8 cellular contexts compared by ENCODE assay signal in the genomic region with DNA sequence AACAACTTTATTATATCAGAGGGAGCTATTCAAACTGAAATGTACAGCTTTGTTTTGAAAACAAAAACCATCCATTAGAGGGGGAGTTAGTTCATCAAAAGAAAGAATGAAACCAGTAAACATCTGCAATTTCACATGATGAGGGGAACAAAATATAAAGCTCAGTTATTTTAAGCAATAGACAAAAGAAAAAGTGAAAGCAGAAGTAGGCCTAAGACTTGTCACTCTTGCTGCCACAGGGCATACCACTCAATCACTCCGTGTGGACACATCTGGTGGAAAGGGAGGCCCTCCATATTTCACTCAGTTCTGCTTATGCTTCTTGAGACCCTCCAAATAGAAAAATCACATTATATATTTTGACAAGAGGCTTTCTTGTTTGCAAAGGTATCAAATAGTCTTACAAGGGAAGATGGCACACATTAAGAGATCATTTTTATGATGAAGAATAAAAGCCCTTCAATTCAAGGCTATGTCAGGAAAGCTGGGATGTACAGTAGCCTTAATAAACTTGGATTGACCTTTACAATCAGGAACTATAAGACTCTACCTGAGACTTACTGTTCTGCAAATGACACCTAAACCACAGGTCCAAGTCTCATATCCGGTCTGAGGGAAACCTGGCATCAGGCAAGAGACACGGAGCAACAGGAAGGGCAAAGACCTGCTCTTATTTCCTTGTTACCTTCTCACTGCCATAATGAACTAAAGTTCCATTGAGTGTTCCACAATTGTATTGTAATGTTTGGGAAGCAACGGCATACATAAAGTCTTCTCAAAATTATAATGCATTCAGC.
A peak's percentile ranks its signal among the peaks of the same experiment; 100 is the strongest.
DNase-seq lines count a peak whose midpoint lies in the region; ATAC-seq lines count a peak whose summit lies in the region.

No MANE protein-coding gene starts in this region.

- H3K4me3 Mint-ChIP-seq in naive thymus-derived CD4-positive, alpha-beta T cell: peak overlapping the region in 9 of 10 donors; percentile 14 to 78 (median 69)

- H3K9me3 ChIP-seq in naive thymus-derived CD4-positive, alpha-beta T cell (ENCODE audit: control insufficient read depth in 2 of 3, low read length in 3 of 3): no peaks in the 10 kb centered on the region

- peak; percentile 94 for ATAC-seq in GM18907 (IDR thresholded peaks at IDR 0.05; ENCODE audit: unreplicated experiment)
- ATAC-seq in HG02571 (IDR thresholded peaks at IDR 0.05; ENCODE audit: unreplicated experiment): peak; percentile 93
- peak; percentile 69 for ATAC-seq in naive thymus-derived CD4-positive, alpha-beta T cell
- ATAC-seq in left cardiac atrium: no peak

- no peaks in the 10 kb centered on the region for H3K36me3 Mint-ChIP-seq in naive thymus-derived CD4-positive, alpha-beta T cell

- peaks cover 0 to 4% (median 0%) of the 10 kb centered on the region in 5 donors for H3K27me3 Mint-ChIP-seq in naive thymus-derived CD4-positive, alpha-beta T cell

- peak; percentile 9 for DNase-seq in KBM-7
- DNase-seq in naive thymus-derived CD4-positive, alpha-beta T cell: peak in 1 of 9 donors; percentile 4
- DNase-seq in left cardiac atrium: no peak
- no peak for DNase-seq in substantia nigra (lab: John Stamatoyannopoulos, UW)
- DNase-seq in SW 1271 (lab: John Stamatoyannopoulos, UW): no peak
- no peak for DNase-seq in NCI-H226

- CTCF ChIA-PET in naive thymus-derived CD4-positive, alpha-beta T cell (lab: Charles Lee): interaction anchor here (0.5 to 1.7 kb wide), 3 partner anchors 41 to 386 kb away, joined by 3 to 4 read pairs (median 3); no protein-coding TSS in a partner anchor

- intact Hi-C loops in naive thymus-derived CD4-positive, alpha-beta T cell (cut with micrococcal nuclease): loop anchor here in 1 of 2 donors (1.0 to 5.0 kb wide), 4 partner anchors 8 to 541 kb away; partner anchors contain the start of gene CAND1
- intact Hi-C loops in left cardiac atrium (cut with DNase I): no loop called here

- H3K27ac ChIP-seq in naive thymus-derived CD4-positive, alpha-beta T cell (ENCODE audit: low read depth, low read length): peak overlapping the region; percentile 44
- H3K27ac ChIP-seq in substantia nigra (ENCODE audit: low read depth, low read length, poor library complexity, severe bottlenecking): no peak overlapping the region

- in situ Hi-C loops in KBM-7 (cut with MboI; ENCODE audit: low pct_unique_long_range_greater_than_20kb, low sequenced_read_pairs): no loop called here

- no peaks in the 10 kb centered on the region for H3K36me3 ChIP-seq in naive thymus-derived CD4-positive, alpha-beta T cell (ENCODE audit: control insufficient read depth in 2 of 3, insufficient read depth in 3 of 3, low read length in 3 of 3)

- H3K27me3 ChIP-seq in naive thymus-derived CD4-positive, alpha-beta T cell (ENCODE audit: control insufficient read depth in 2 of 2, insufficient read depth in 2 of 2, low read length in 2 of 2): no peaks in the 10 kb centered on the region

- H3K27ac Mint-ChIP-seq in naive thymus-derived CD4-positive, alpha-beta T cell: peak overlapping the region in 8 of 9 donors; percentile 34 to 84 (median 67)

- no peaks in the 10 kb centered on the region for H3K9me3 Mint-ChIP-seq in naive thymus-derived CD4-positive, alpha-beta T cell

- peaks cover 14 to 52% (median 47%) of the 10 kb centered on the region in 7 donors for H3K4me1 Mint-ChIP-seq in naive thymus-derived CD4-positive, alpha-beta T cell

- POLR2A ChIA-PET in naive thymus-derived CD4-positive, alpha-beta T cell (lab: Charles Lee): interaction anchor here (0.6 to 1.4 kb wide), 3 partner anchors 9 to 1141 kb away, joined by 3 to 7 read pairs (median 5); no protein-coding TSS in a partner anchor

- H3K4me3 ChIP-seq in naive thymus-derived CD4-positive, alpha-beta T cell (ENCODE audit: low read length): no peak overlapping the region

- peaks cover 0 to 20% of the 10 kb centered on the region in 2 donors for H3K4me1 ChIP-seq in naive thymus-derived CD4-positive, alpha-beta T cell (ENCODE audit: control insufficient read depth in 2 of 2, insufficient read depth in 2 of 2, low read length in 2 of 2)

Comparison
In these comparisons a context has a peak if more than half of its experiments do, and no peak if none do; other contexts are left out.
1. ATAC-seq: peak in GM18907 (single experiment), HG02571 (single experiment) and naive thymus-derived CD4-positive, alpha-beta T cell (single experiment); none in left cardiac atrium (0 of 2).